Comparison of ENCODE assay signal across 1 cellular context in the genomic region with DNA sequence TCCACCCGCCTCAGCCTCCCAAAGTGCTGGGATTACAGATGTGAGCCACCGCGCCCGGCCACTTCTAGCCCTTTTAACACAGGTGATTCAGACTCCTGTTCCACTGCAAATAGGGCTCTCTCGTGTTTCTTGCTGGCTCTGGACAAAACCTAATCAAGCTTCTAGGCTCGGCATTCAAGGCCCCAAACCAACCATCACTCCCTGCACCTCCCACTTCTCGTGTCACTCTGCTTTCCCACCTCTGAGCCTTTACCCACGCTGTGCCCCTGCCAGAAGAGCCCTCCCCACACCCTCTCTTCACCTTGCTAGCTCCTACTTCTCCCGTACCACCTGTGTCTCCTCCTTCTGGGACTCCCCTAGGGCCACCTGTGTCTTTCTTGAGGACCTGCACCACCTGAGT.
TF ChIP-seq lines count a peak whose summit lies in the region.

No MANE protein-coding gene starts in this region.

TF ChIP-seq in IMR-90, 13 proteins besides CTCF, POLR2A, EP300 and RAD21 (continued from another document):
- TF ChIP-seq, protein P1, sequence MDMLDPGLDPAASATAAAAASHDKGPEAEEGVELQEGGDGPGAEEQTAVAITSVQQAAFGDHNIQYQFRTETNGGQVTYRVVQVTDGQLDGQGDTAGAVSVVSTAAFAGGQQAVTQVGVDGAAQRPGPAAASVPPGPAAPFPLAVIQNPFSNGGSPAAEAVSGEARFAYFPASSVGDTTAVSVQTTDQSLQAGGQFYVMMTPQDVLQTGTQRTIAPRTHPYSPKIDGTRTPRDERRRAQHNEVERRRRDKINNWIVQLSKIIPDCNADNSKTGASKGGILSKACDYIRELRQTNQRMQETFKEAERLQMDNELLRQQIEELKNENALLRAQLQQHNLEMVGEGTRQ (IDR thresholded peaks at IDR 0.05; ENCODE audit: low read depth, low read length), result no peak
- TF ChIP-seq MXI1 (IDR thresholded peaks at IDR 0.05; ENCODE audit: borderline replicate concordance, low read depth, low read length), result no peak
- no peak for TF ChIP-seq FOS (IDR thresholded peaks at IDR 0.05; ENCODE audit: low read depth, low read length)
- no peak for TF ChIP-seq MAFK (IDR thresholded peaks at IDR 0.05; ENCODE audit: low read depth, low read length)
- TF ChIP-seq, protein P2, sequence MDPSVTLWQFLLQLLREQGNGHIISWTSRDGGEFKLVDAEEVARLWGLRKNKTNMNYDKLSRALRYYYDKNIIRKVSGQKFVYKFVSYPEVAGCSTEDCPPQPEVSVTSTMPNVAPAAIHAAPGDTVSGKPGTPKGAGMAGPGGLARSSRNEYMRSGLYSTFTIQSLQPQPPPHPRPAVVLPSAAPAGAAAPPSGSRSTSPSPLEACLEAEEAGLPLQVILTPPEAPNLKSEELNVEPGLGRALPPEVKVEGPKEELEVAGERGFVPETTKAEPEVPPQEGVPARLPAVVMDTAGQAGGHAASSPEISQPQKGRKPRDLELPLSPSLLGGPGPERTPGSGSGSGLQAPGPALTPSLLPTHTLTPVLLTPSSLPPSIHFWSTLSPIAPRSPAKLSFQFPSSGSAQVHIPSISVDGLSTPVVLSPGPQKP (IDR thresholded peaks at IDR 0.05; ENCODE audit: borderline replicate concordance, low read depth, low read length), result no peak
- TF ChIP-seq RCOR1 (IDR thresholded peaks at IDR 0.05; ENCODE audit: insufficient replicate concordance, low read length), result no peak
